22 cellular contexts compared by ENCODE assay signal in the genomic region with DNA sequence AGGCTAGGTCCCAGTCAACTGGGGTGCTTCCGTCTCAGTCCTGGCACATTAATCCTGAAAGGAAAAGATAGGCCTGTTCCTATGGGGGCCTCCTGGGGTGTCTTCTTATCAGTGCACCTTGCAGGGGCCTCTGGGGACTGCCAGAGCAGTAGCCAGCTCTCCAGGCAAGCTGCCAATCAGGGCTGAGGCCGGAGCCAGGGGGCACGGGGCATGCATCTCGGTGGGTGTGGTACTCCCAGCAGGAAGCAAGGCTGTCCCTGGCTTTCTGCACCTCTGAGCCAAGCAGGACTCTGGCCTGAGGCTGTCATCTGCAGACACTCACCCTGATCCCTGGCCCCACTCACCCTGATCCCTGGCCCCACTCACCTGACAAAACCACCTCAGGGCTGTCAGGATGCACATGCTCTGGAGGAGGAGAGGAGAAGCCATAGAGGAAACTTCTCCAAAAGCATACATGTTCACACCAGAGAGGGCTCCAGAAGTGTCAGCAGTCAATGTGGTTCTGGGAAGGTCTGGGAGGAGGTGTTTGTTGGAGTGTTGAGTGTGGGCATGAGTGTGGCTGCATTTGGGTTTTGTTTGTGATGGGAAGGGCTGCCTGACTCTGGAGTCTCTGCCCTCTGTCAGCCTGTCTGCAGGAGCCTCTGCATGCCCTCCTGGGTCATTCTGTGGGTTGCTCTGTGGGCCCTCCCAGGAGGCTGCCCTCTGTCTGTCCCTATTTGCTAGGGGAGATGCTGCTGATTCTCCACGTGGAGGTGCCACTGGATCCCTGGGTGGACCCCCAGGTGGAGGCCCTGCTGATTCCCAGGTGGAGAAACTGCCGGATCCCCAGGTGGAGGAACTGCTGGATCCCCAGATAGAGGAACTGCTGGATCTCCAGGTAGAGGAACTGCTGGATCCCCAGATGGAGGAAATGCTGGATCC.
"Had no signal": no experiment of that assay in that cellular context is flagged by ENCODE, and none has a peak within 500 bp of the region (broad histone marks: within the 10 kb centered on the region; RNA-seq: fewer than 3 reads in every experiment).

No MANE protein-coding gene starts in this region.

- H3K36me3 ChIP-seq: brain microvascular endothelial cell had no signal

- DNase-seq: activated CD4-positive, alpha-beta memory T cell treated with anti-CD3 and anti-CD28 coated beads, Interleukin-2, amount 10 ng/mL, durations not matched to agents 7 days and 5 days; activated CD4-positive, alpha-beta T cell treated with anti-CD3 and anti-CD28 coated beads for 1 hour; activated CD4-positive, alpha-beta T cell treated with anti-CD3 and anti-CD28 coated beads for 4 hours; activated CD4-positive, alpha-beta T cell treated with anti-CD3 and anti-CD28 coated beads, Interleukin-2, amount 10 ng/mL, durations not matched to agents 7 days and 5 days; activated CD4-positive, alpha-beta T cell treated with anti-CD3 and anti-CD28 coated beads, Interleukin-2, amount 50 U/mL, for 4 hours; activated CD8-positive, alpha-beta memory T cell treated with anti-CD3 and anti-CD28 coated beads for 24 hours; activated effector memory CD4-positive, alpha-beta T cell treated with Interleukin-2 at 50 U/mL for 16 hours; activated gamma-delta T cell treated with Interleukin-2 at 50 U/mL for 16 hours; activated naive CD4-positive, alpha-beta T cell treated with anti-CD3 and anti-CD28 coated beads, Interleukin-2, amount 50 U/mL, for 16 hours; activated naive CD4-positive, alpha-beta T cell treated with Interleukin-2 at 50 U/mL for 16 hours; activated T-cell treated with anti-CD3 and anti-CD28 coated beads, Interleukin-2, amount 50 U/mL, for 4 hours; amniotic stem cell; anterior cingulate cortex; brain microvascular endothelial cell; dorsolateral prefrontal cortex; effector memory CD4-positive, alpha-beta T cell; endodermal cell; foreskin fibroblast; head of caudate nucleus; T-helper 2 cell had no signal

- H3K27ac ChIP-seq: brain microvascular endothelial cell, coronary artery, dorsolateral prefrontal cortex, VCaP had no signal

- H3K4me3 ChIP-seq: coronary artery, dorsolateral prefrontal cortex had no signal
